Comparison of ENCODE assay signal across 2 cellular contexts in genomic region chr19:4495471-4495870, GRCh38.
TF ChIP-seq lines count a peak whose summit lies in the region.

No MANE protein-coding gene starts in this region.

TF ChIP-seq in HEK293, 187 proteins besides CTCF, POLR2A, EP300 and RAD21:
- TF ChIP-seq ZNF416 (tag by site-specific recombination; IDR thresholded peaks at IDR 0.05) (no peak), ZNF366 (tag by site-specific recombination; conservative IDR thresholded peaks at IDR 0.05) (peak; percentile 51), ZNF112 (tag by site-specific recombination; IDR thresholded peaks at IDR 0.05) (no peak), GLIS2 (tag by site-specific recombination; IDR thresholded peaks at IDR 0.05) (0 out of 2 replicates have a peak, but pooled peaks have one; percentile 39), ZNF600 (tag by site-specific recombination; IDR thresholded peaks at IDR 0.05) (peak; percentile 65), ZNF16 (tag by site-specific recombination; IDR thresholded peaks at IDR 0.05; ENCODE audit: low read depth) (peak; percentile 53; the same call in 1 of the 2 replicates)
TF ChIP-seq in HEK293: peak in this region for 4.

TF ChIP-seq in K562, 482 proteins besides CTCF, POLR2A, EP300 and RAD21:
- no peak for TF ChIP-seq HDAC8 (tag; IDR thresholded peaks at IDR 0.05)
- TF ChIP-seq RBFOX2 (IDR thresholded peaks at IDR 0.05; ENCODE audit: low read depth, low read length): 0 out of 2 replicates have a peak, but pooled peaks have one; percentile 18
